10 cellular contexts compared by ENCODE assay signal in the genomic region with DNA sequence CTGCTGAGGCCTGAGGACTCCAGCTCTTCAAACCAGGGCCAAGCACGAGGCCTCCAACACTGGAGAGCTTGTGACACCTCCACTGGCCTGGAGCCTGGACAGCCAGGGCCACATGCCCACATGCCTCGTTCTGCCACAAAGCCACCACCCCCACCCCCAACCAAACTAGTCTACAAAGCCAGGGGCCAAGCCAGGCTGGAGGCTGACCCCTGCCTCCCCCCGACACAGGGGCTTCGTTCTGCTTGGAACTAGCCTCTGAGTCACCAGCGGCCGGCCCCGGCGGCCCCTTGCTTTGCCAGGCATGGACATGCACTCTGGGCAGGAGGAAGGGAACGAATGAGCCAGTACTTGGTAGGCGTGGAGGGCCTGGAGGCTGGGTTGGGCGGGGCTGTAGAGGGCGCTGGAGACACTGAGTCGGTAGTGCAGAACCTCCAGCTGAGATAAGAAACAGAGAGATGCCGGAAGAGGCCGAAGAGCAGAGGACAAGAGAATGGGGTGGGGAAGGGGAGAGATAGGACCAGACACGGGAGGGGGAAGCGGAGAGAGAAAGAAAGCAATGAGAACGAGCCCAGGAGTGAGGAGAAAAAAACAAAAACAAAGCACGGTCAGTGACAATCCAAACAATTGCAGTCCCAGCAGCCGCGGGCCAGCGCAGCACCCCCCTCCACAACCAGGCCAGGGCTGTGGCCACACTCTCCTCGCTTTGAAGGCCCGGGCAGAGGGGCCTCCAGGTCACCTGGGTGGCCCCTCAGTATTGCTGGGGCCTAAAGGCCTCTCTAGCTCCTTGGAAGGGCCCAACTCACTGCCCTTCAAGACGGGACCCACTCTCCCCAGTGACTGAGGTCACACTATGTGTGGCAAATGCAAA. TPM values are rescaled to one million over a fixed set of nuclear protein-coding genes. Genes with fewer than 3 reads are reported as not detected.
DNase-seq lines count a peak whose midpoint lies in the region; ATAC-seq and TF ChIP-seq lines count a peak whose summit lies in the region.
"Not testable (repeated sequence)": the region's sequence is repeated elsewhere in the genome, so short reads cannot be mapped to it uniquely, and the experiment has no call there.
"Had no signal": no experiment of that assay in that cellular context is flagged by ENCODE, and none has a peak within 500 bp of the region (broad histone marks: within the 10 kb centered on the region; RNA-seq: fewer than 3 reads in every experiment).

No MANE protein-coding gene starts in this region.

- in situ Hi-C loops in Caki2 (cut with HindIII; ENCODE audit: low pct_unique_long_range_greater_than_20kb, low sequenced_read_pairs) = not testable (repeated sequence)

- peaks cover 15% of the 10 kb centered on the region for H3K36me3 Mint-ChIP-seq in activated T-helper 1 cell treated with anti-CD3 and anti-CD28 coated beads, Interleukin-12 subunit alpha, Interleukin-12 subunit beta, Interleukin-2, Interleukin-4 antibody, amounts not matched to agents 30 ng/mL and 10 ng/mL and 1 ng/mL, durations not matched to agents 14 hours and 24 hours and 36 hours (ENCODE audit: low read depth)
- peaks cover 20% of the 10 kb centered on the region for H3K36me3 Mint-ChIP-seq in mesothelial cell of epicardium
- H3K36me3 Mint-ChIP-seq in stimulated activated naive B cell treated with anti-CD40 and anti-IgM and Interleukin-4, amounts not matched to agents 10 μg/mL and 1 μg/mL and 100 μg/mL, for 72 hours = peaks cover 50 to 81% of the 10 kb centered on the region in 2 donors

- not testable (repeated sequence) for H3K4me3 ChIP-seq in NT2/D1 (ENCODE audit: insufficient read length, low read depth); kidney epithelial cell (ENCODE audit: low read depth, low read length)

- not testable (repeated sequence) for H3K9me3 Mint-ChIP-seq in activated T-helper 1 cell treated with anti-CD3 and anti-CD28 coated beads, Interleukin-12 subunit alpha, Interleukin-12 subunit beta, Interleukin-2, Interleukin-4 antibody, amounts not matched to agents 30 ng/mL and 10 ng/mL and 1 ng/mL, durations not matched to agents 14 hours and 24 hours and 36 hours; mesothelial cell of epicardium; stimulated activated naive B cell treated with anti-CD40 and anti-IgM and Interleukin-4, amounts not matched to agents 10 μg/mL and 1 μg/mL and 100 μg/mL, for 72 hours

- H3K27me3 ChIP-seq in NT2/D1 (ENCODE audit: insufficient read depth, insufficient read length); kidney epithelial cell (ENCODE audit: control insufficient read depth, insufficient read depth, low read length): not testable (repeated sequence)

- intact Hi-C loops in activated T-helper 1 cell treated with anti-CD3 and anti-CD28 coated beads, Interleukin-12 subunit alpha, Interleukin-12 subunit beta, Interleukin-2, Interleukin-4 antibody, amounts not matched to agents 30 ng/mL and 10 ng/mL and 1 ng/mL, durations not matched to agents 14 hours and 24 hours and 36 hours (cut with micrococcal nuclease); left cardiac atrium (cut with DNase I): not testable (repeated sequence)

- H3K9me3 ChIP-seq in NT2/D1 (ENCODE audit: insufficient read depth, low read length) = not testable (repeated sequence)

- not testable (repeated sequence) for H3K4me1 ChIP-seq in NT2/D1 (ENCODE audit: insufficient read depth, insufficient read length)

- peak overlapping the region; percentile 61 for H3K27ac Mint-ChIP-seq in activated T-helper 1 cell treated with anti-CD3 and anti-CD28 coated beads, Interleukin-12 subunit alpha, Interleukin-12 subunit beta, Interleukin-2, Interleukin-4 antibody, amounts not matched to agents 30 ng/mL and 10 ng/mL and 1 ng/mL, durations not matched to agents 14 hours and 24 hours and 36 hours
- H3K27ac Mint-ChIP-seq in mesothelial cell of epicardium = not testable (repeated sequence)
- H3K27ac Mint-ChIP-seq in stimulated activated naive B cell treated with anti-CD40 and anti-IgM and Interleukin-4, amounts not matched to agents 10 μg/mL and 1 μg/mL and 100 μg/mL, for 72 hours = peak overlapping the region; percentile 49

- TF ChIP-seq CTCF in kidney epithelial cell (IDR thresholded peaks at IDR 0.05; ENCODE audit: insufficient read depth, low read length, poor library complexity, severe bottlenecking) = peak; percentile 41
- not testable (repeated sequence) for TF ChIP-seq CTCF in mesothelial cell of epicardium (IDR thresholded peaks at IDR 0.05; ENCODE audit: unreplicated experiment)

- H3K36me3 ChIP-seq in NT2/D1 (ENCODE audit: insufficient read depth, insufficient read length, low read length) = peaks cover 71% of the 10 kb centered on the region
- H3K36me3 ChIP-seq in kidney epithelial cell (ENCODE audit: control insufficient read depth, insufficient read depth, low read length) = not testable (repeated sequence)

- H3K4me1 Mint-ChIP-seq in activated T-helper 1 cell treated with anti-CD3 and anti-CD28 coated beads, Interleukin-12 subunit alpha, Interleukin-12 subunit beta, Interleukin-2, Interleukin-4 antibody, amounts not matched to agents 30 ng/mL and 10 ng/mL and 1 ng/mL, durations not matched to agents 14 hours and 24 hours and 36 hours (ENCODE audit: low read depth); mesothelial cell of epicardium: not testable (repeated sequence)
- H3K4me1 Mint-ChIP-seq in stimulated activated naive B cell treated with anti-CD40 and anti-IgM and Interleukin-4, amounts not matched to agents 10 μg/mL and 1 μg/mL and 100 μg/mL, for 72 hours = peaks cover 28 to 43% of the 10 kb centered on the region in 2 donors

- DNase-seq in Caki2 (ENCODE audit: low read depth) = peak; percentile 81
- DNase-seq in NT2/D1 (ENCODE audit: low read depth, low spot score); activated T-helper 1 cell treated with anti-CD3 and anti-CD28 coated beads, Interleukin-12 subunit alpha, Interleukin-12 subunit beta, Interleukin-2, Interleukin-4 antibody, amounts not matched to agents 30 ng/mL and 10 ng/mL and 1 ng/mL, durations not matched to agents 14 hours and 24 hours and 36 hours (ENCODE audit: low spot score); mesothelial cell of epicardium (ENCODE audit: low spot score in 2 of 2, unreplicated experiment in 2 of 2); stimulated activated naive B cell treated with anti-CD40 and anti-IgM and Interleukin-4, amounts not matched to agents 10 μg/mL and 1 μg/mL and 100 μg/mL, for 72 hours: not testable (repeated sequence)
- peak; percentile 46 for DNase-seq in left cardiac atrium
- DNase-seq in kidney epithelial cell (ENCODE audit: low read depth) = peak; percentile 23

- H3K27me3 Mint-ChIP-seq in activated T-helper 1 cell treated with anti-CD3 and anti-CD28 coated beads, Interleukin-12 subunit alpha, Interleukin-12 subunit beta, Interleukin-2, Interleukin-4 antibody, amounts not matched to agents 30 ng/mL and 10 ng/mL and 1 ng/mL, durations not matched to agents 14 hours and 24 hours and 36 hours (ENCODE audit: insufficient read depth); mesothelial cell of epicardium (ENCODE audit: low read depth); stimulated activated naive B cell treated with anti-CD40 and anti-IgM and Interleukin-4, amounts not matched to agents 10 μg/mL and 1 μg/mL and 100 μg/mL, for 72 hours: not testable (repeated sequence)

- peak overlapping the region; percentile 26 for H3K9ac ChIP-seq in NT2/D1 (ENCODE audit: insufficient read length, low read depth)

- peak; percentile 22 for ATAC-seq in esophagus mucosa
- peak; percentile 75 to 81 for ATAC-seq in left cardiac atrium
- ATAC-seq in stimulated activated naive B cell treated with anti-CD40 and anti-IgM and Interleukin-4, amounts not matched to agents 10 μg/mL and 1 μg/mL and 100 μg/mL, for 72 hours (replicated peaks) = not testable (repeated sequence)

- not testable (repeated sequence) for H3K4me3 Mint-ChIP-seq in activated T-helper 1 cell treated with anti-CD3 and anti-CD28 coated beads, Interleukin-12 subunit alpha, Interleukin-12 subunit beta, Interleukin-2, Interleukin-4 antibody, amounts not matched to agents 30 ng/mL and 10 ng/mL and 1 ng/mL, durations not matched to agents 14 hours and 24 hours and 36 hours; stimulated activated naive B cell treated with anti-CD40 and anti-IgM and Interleukin-4, amounts not matched to agents 10 μg/mL and 1 μg/mL and 100 μg/mL, for 72 hours
- peak overlapping the region; percentile 24 for H3K4me3 Mint-ChIP-seq in mesothelial cell of epicardium

RNA-seq across cellular contexts. Expression of gene CCDC74B, which starts 16.2 kb away (rescaled TPM):
- total RNA-seq in Caki2 (2014; rRNA removed; shearing (Covaris generic); ENCODE audit: low replicate concordance) = 19.9 and 37.3 TPM in 2 replicates
- 0.52 and 1.8 TPM in 2 replicates for total RNA-seq in activated T-helper 1 cell treated with anti-CD3 and anti-CD28 coated beads, Interleukin-12 subunit alpha, Interleukin-12 subunit beta, Interleukin-2, Interleukin-4 antibody, amounts not matched to agents 30 ng/mL and 10 ng/mL and 1 ng/mL, durations not matched to agents 14 hours and 24 hours and 36 hours
- total RNA-seq in esophagus mucosa (0.40 TPM), left cardiac atrium (under 1 TPM; 0.76 to 0.91 TPM), kidney epithelial cell (8.6 and 9.5 TPM in 2 replicates), mesothelial cell of epicardium (7.1 to 8.9 TPM (median 7.4 TPM) in 3 replicates)

RNA-seq across cellular contexts. Expression of gene SMPD4, which starts 20.3 kb away (rescaled TPM):
- 38.0 and 46.7 TPM in 2 replicates for total RNA-seq in Caki2 (2014; rRNA removed; shearing (Covaris generic); ENCODE audit: low replicate concordance)
- 92.3 and 99.0 TPM in 2 replicates for total RNA-seq in activated T-helper 1 cell treated with anti-CD3 and anti-CD28 coated beads, Interleukin-12 subunit alpha, Interleukin-12 subunit beta, Interleukin-2, Interleukin-4 antibody, amounts not matched to agents 30 ng/mL and 10 ng/mL and 1 ng/mL, durations not matched to agents 14 hours and 24 hours and 36 hours
- total RNA-seq in esophagus mucosa (29.6 TPM), left cardiac atrium (10 to 100 TPM; 20.2 to 24.4 TPM), kidney epithelial cell (52.8 and 64.8 TPM in 2 replicates), mesothelial cell of epicardium (82.8 to 89.2 TPM (median 85.7 TPM) in 3 replicates)

RNA-seq across cellular contexts. Expression of gene MZT2B, which starts 21.0 kb away (rescaled TPM):
- total RNA-seq in Caki2 (2014; rRNA removed; shearing (Covaris generic); ENCODE audit: low replicate concordance) = 330 and 444 TPM in 2 replicates
- 289 and 294 TPM in 2 replicates for total RNA-seq in activated T-helper 1 cell treated with anti-CD3 and anti-CD28 coated beads, Interleukin-12 subunit alpha, Interleukin-12 subunit beta, Interleukin-2, Interleukin-4 antibody, amounts not matched to agents 30 ng/mL and 10 ng/mL and 1 ng/mL, durations not matched to agents 14 hours and 24 hours and 36 hours
- total RNA-seq in esophagus mucosa = 270 TPM
- 100 to 1,000 TPM; 207 to 259 TPM for total RNA-seq in left cardiac atrium
- total RNA-seq in kidney epithelial cell = 262 and 276 TPM in 2 replicates
- total RNA-seq in mesothelial cell of epicardium = 217 to 234 TPM (median 231 TPM) in 3 replicates

RNA-seq across cellular contexts. Expression of gene POTEF, which starts 32.0 kb away (rescaled TPM):
- 1.8 and 6.4 TPM in 2 replicates for total RNA-seq in Caki2 (2014; rRNA removed; shearing (Covaris generic); ENCODE audit: low replicate concordance)
- total RNA-seq in activated T-helper 1 cell treated with anti-CD3 and anti-CD28 coated beads, Interleukin-12 subunit alpha, Interleukin-12 subunit beta, Interleukin-2, Interleukin-4 antibody, amounts not matched to agents 30 ng/mL and 10 ng/mL and 1 ng/mL, durations not matched to agents 14 hours and 24 hours and 36 hours = not detected in 2 replicates
- total RNA-seq in esophagus mucosa = not detected
- not detected for total RNA-seq in left cardiac atrium
- not detected in 2 replicates for total RNA-seq in kidney epithelial cell
- total RNA-seq in mesothelial cell of epicardium = 49.5 to 55.5 TPM (median 53.3 TPM) in 3 replicates
- total RNA-seq: GM23248, HFFc6 had no signal

RNA-seq across cellular contexts. Expression of gene TUBA3E, which starts 37.2 kb away (rescaled TPM):
- total RNA-seq in Caki2 (2014; rRNA removed; shearing (Covaris generic); ENCODE audit: low replicate concordance) = not detected in 2 replicates
- total RNA-seq in activated T-helper 1 cell treated with anti-CD3 and anti-CD28 coated beads, Interleukin-12 subunit alpha, Interleukin-12 subunit beta, Interleukin-2, Interleukin-4 antibody, amounts not matched to agents 30 ng/mL and 10 ng/mL and 1 ng/mL, durations not matched to agents 14 hours and 24 hours and 36 hours = not detected in 2 replicates
- total RNA-seq in esophagus mucosa = not detected
- 1 to 10 TPM; 6.0 to 6.7 TPM for total RNA-seq in left cardiac atrium
- not detected in 2 replicates for total RNA-seq in kidney epithelial cell
- not detected in 3 replicates for total RNA-seq in mesothelial cell of epicardium
- total RNA-seq: GM23248, HFFc6 had no signal
